Comparison of ENCODE assay signal across 1 cellular context in the genomic region with DNA sequence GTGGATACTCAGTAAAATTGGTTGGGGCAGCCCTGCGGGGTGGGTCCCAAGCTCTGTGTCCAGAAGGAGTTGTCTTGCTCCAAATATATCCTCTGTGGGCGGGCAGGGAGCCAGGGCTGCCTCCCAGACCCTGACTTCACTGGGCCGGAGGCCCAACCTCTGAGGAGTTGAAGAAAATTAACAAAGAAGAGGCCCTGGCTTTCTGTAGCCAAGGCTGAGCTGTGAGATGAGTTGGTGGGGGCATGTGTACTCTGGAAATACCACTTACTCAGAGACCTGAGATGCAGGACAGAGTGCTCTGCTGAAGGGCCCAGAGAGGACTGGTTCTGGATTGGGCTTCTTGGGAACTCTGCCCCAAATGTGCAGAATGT.
TF ChIP-seq lines count a peak whose summit lies in the region.

No MANE protein-coding gene starts in this region.

TF ChIP-seq in liver, 16 proteins besides CTCF, POLR2A, EP300 and RAD21 (continued from another document):
- TF ChIP-seq HNF4A (conservative IDR thresholded peaks at IDR 0.05) (no peak), EGR1 (IDR thresholded peaks at IDR 0.05; ENCODE audit: low read depth in 2 of 2) (no peak), HNF4G (IDR thresholded peaks at IDR 0.05) (no peak), RXRA (IDR thresholded peaks at IDR 0.05) (no peak)
- TF ChIP-seq, protein P1, sequence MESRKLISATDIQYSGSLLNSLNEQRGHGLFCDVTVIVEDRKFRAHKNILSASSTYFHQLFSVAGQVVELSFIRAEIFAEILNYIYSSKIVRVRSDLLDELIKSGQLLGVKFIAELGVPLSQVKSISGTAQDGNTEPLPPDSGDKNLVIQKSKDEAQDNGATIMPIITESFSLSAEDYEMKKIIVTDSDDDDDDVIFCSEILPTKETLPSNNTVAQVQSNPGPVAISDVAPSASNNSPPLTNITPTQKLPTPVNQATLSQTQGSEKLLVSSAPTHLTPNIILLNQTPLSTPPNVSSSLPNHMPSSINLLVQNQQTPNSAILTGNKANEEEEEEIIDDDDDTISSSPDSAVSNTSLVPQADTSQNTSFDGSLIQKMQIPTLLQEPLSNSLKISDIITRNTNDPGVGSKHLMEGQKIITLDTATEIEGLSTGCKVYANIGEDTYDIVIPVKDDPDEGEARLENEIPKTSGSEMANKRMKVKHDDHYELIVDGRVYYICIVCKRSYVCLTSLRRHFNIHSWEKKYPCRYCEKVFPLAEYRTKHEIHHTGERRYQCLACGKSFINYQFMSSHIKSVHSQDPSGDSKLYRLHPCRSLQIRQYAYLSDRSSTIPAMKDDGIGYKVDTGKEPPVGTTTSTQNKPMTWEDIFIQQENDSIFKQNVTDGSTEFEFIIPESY (IDR thresholded peaks at IDR 0.05): no peak
